7 cellular contexts compared by ENCODE assay signal in genomic region chr12:990308-990648, GRCh38. TPM values are rescaled to one million over a fixed set of nuclear protein-coding genes. Genes with fewer than 3 reads are reported as not detected.
A peak's percentile ranks its signal among the peaks of the same experiment; 100 is the strongest.
DNase-seq lines count a peak whose midpoint lies in the region; ATAC-seq and TF ChIP-seq lines count a peak whose summit lies in the region.

No MANE protein-coding gene starts in this region.

- no peak for TF ChIP-seq POLR2A in GM18505 (IDR thresholded peaks at IDR 0.05; ENCODE audit: borderline replicate concordance, extremely low read depth, insufficient read depth, insufficient read length)
- TF ChIP-seq POLR2A in heart left ventricle (IDR thresholded peaks at IDR 0.05): no peak

- H3K4me3 ChIP-seq in heart left ventricle: peak overlapping the region; percentile 55 to 97 (median 91)

- intact Hi-C loops in heart left ventricle (cut with DNase I): loop anchor here in 7 of 10 donors (2.0 to 10.0 kb wide), 10 partner anchors 38 to 605 kb away; partner anchors contain the start of genes RAD52 (in 3 of the 7) and FBXL14 (in 2 of the 7)

- H3K9me3 Mint-ChIP-seq in activated naive CD4-positive, alpha-beta T cell treated with anti-CD3 and anti-CD28 coated beads, Interleukin-2, amount 50 U/mL, for 72 hours: no peaks in the 10 kb centered on the region

- H3K4me1 ChIP-seq in heart left ventricle: peaks cover 0 to 42% (median 30%) of the 10 kb centered on the region in 12 donors

- WGBS in heart left ventricle, 4 donors: 0 to 1% (median 0%) methylated on average over 27 of the region's 27 CpGs

- peak overlapping the region; percentile 58 to 89 for H3K27ac Mint-ChIP-seq in activated naive CD4-positive, alpha-beta T cell treated with anti-CD3 and anti-CD28 coated beads, Interleukin-2, amount 50 U/mL, for 72 hours

- H3K27ac ChIP-seq in heart left ventricle: peak overlapping the region; percentile 88 to 99 (median 97)

- no peaks in the 10 kb centered on the region for H3K36me3 ChIP-seq in heart left ventricle

- ATAC-seq in GM18505 (IDR thresholded peaks at IDR 0.05; ENCODE audit: unreplicated experiment): peak; percentile 9
- ATAC-seq in HG03135 (IDR thresholded peaks at IDR 0.05; ENCODE audit: unreplicated experiment): peak; percentile 4
- peak; percentile 11 to 23 for ATAC-seq in activated naive CD4-positive, alpha-beta T cell treated with anti-CD3 and anti-CD28 coated beads, Interleukin-2, amount 50 U/mL, for 72 hours
- ATAC-seq in heart left ventricle: peak; percentile 46 to 53 (median 51)
- no peak for ATAC-seq in HG03378 (IDR thresholded peaks at IDR 0.05; ENCODE audit: unreplicated experiment)

- no peaks in the 10 kb centered on the region for H3K9me3 ChIP-seq in heart left ventricle

- H3K27me3 ChIP-seq in heart left ventricle: no peaks in the 10 kb centered on the region

- no peak for TF ChIP-seq CTCF in heart left ventricle (IDR thresholded peaks at IDR 0.05)

- H3K36me3 Mint-ChIP-seq in activated naive CD4-positive, alpha-beta T cell treated with anti-CD3 and anti-CD28 coated beads, Interleukin-2, amount 50 U/mL, for 72 hours: peaks cover 0 to 17% of the 10 kb centered on the region in 2 donors

- peak in 1 of 2 donors; percentile 56 for DNase-seq in activated naive CD4-positive, alpha-beta T cell treated with anti-CD3 and anti-CD28 coated beads, Interleukin-2, amount 50 U/mL, for 72 hours (ENCODE audit: low spot score in 2 of 2)
- DNase-seq in heart left ventricle (peak in 4 of 5 donors; percentile 73 to 86 (median 76)), pulmonary artery endothelial cell (ENCODE audit: low read depth, low spot score) (peak; percentile 19)

TF ChIP-seq in PFSK-1, 5 proteins besides CTCF, POLR2A, EP300 and RAD21:
- no peak for TF ChIP-seq POLR2AphosphoS5 (IDR thresholded peaks at IDR 0.05; ENCODE audit: low read depth, low read length)
- TF ChIP-seq, protein P1, sequence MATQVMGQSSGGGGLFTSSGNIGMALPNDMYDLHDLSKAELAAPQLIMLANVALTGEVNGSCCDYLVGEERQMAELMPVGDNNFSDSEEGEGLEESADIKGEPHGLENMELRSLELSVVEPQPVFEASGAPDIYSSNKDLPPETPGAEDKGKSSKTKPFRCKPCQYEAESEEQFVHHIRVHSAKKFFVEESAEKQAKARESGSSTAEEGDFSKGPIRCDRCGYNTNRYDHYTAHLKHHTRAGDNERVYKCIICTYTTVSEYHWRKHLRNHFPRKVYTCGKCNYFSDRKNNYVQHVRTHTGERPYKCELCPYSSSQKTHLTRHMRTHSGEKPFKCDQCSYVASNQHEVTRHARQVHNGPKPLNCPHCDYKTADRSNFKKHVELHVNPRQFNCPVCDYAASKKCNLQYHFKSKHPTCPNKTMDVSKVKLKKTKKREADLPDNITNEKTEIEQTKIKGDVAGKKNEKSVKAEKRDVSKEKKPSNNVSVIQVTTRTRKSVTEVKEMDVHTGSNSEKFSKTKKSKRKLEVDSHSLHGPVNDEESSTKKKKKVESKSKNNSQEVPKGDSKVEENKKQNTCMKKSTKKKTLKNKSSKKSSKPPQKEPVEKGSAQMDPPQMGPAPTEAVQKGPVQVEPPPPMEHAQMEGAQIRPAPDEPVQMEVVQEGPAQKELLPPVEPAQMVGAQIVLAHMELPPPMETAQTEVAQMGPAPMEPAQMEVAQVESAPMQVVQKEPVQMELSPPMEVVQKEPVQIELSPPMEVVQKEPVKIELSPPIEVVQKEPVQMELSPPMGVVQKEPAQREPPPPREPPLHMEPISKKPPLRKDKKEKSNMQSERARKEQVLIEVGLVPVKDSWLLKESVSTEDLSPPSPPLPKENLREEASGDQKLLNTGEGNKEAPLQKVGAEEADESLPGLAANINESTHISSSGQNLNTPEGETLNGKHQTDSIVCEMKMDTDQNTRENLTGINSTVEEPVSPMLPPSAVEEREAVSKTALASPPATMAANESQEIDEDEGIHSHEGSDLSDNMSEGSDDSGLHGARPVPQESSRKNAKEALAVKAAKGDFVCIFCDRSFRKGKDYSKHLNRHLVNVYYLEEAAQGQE (IDR thresholded peaks at IDR 0.05; ENCODE audit: insufficient read depth in 1 of 2, low read depth in 2 of 2, low read length in 2 of 2): no peak
- TF ChIP-seq SIN3A (IDR thresholded peaks at IDR 0.05; ENCODE audit: borderline replicate concordance, insufficient read depth, low read length): peak; percentile 61; the same call in 1 of the 2 replicates
- no peak for TF ChIP-seq FOXP2 (optimal IDR thresholded peaks at IDR 0.05; ENCODE audit: borderline replicate concordance, extremely low read depth, extremely low read length, insufficient read depth)
- TF ChIP-seq TAF1 (IDR thresholded peaks at IDR 0.05; ENCODE audit: borderline replicate concordance, insufficient read depth, low read length): peak; percentile 43; the same call in 1 of the 2 replicates
TF ChIP-seq in PFSK-1: peak in this region for 2.

RNA-seq across cellular contexts. Expression of gene ERC1, which starts 0.7 kb away (rescaled TPM):
- 12.0 TPM for polyA plus RNA-seq in PFSK-1 (2012; ENCODE audit: insufficient read length, low read depth)
- 10 to 100 TPM; 22.5 to 40.9 TPM for total RNA-seq in activated naive CD4-positive, alpha-beta T cell treated with anti-CD3 and anti-CD28 coated beads, Interleukin-2, amount 50 U/mL, for 72 hours
- total RNA-seq in heart left ventricle (10 to 100 TPM; 36.0 to 84.0 (median 52.8) TPM), pulmonary artery endothelial cell (24.1 and 34.3 TPM in 2 replicates)
- 10 to 100 TPM; 13.5 to 20.9 TPM for polyA plus RNA-seq in heart left ventricle

RNA-seq across cellular contexts. Expression of gene RAD52, which starts 40.8 kb away (rescaled TPM):
- 16.5 TPM for polyA plus RNA-seq in PFSK-1 (2012; ENCODE audit: insufficient read length, low read depth)
- 10 to 100 TPM in 1 of 2 donors, 1 to 10 TPM in 1; 3.1 to 19.0 TPM for total RNA-seq in activated naive CD4-positive, alpha-beta T cell treated with anti-CD3 and anti-CD28 coated beads, Interleukin-2, amount 50 U/mL, for 72 hours
- total RNA-seq in heart left ventricle: 1 to 10 TPM; 4.1 to 9.7 (median 6.2) TPM
- polyA plus RNA-seq in heart left ventricle: 1 to 10 TPM; 4.3 to 7.9 TPM
- total RNA-seq in pulmonary artery endothelial cell: 7.2 and 24.0 TPM in 2 replicates
